9 cellular contexts compared by ENCODE assay signal in genomic region chr2:178280261-178280852, GRCh38.
DNase-seq lines count a peak whose midpoint lies in the region; ATAC-seq and TF ChIP-seq lines count a peak whose summit lies in the region.
"Had no signal": no experiment of that assay in that cellular context is flagged by ENCODE, and none has a peak within 500 bp of the region (broad histone marks: within the 10 kb centered on the region; RNA-seq: fewer than 3 reads in every experiment).

No MANE protein-coding gene starts in this region.

- peak; percentile 45 for DNase-seq in D341Med (ENCODE audit: low spot score)
- peak; percentile 19 to 66 for DNase-seq in PC-9
- no peak for DNase-seq in chondrocyte (ENCODE audit: low spot score)
- peak; percentile 68 to 70 for DNase-seq in lung microvascular endothelial cell (ENCODE audit: low read depth in 2 of 2)
- no peak for DNase-seq in cerebellum (ENCODE audit: low spot score)
- DNase-seq in HuH-7.5 (ENCODE audit: low spot score): no peak

- H3K27ac ChIP-seq in PC-9: no peak overlapping the region

- H3K4me3 ChIP-seq in PC-9: no peak overlapping the region

- peaks cover 34% of the 10 kb centered on the region for H3K4me1 Mint-ChIP-seq in chondrocyte (ENCODE audit: low read depth)
- H3K4me1 Mint-ChIP-seq: activated naive CD4-positive, alpha-beta T cell treated with anti-CD3 and anti-CD28 coated beads, Interleukin-2, amount 50 U/mL, for 24 hours had no signal

- no peak overlapping the region for H2AFZ ChIP-seq in PC-9

- no peak overlapping the region for H3K4me3 Mint-ChIP-seq in chondrocyte (ENCODE audit: unreplicated experiment)
- H3K4me3 Mint-ChIP-seq: activated naive CD4-positive, alpha-beta T cell treated with anti-CD3 and anti-CD28 coated beads, Interleukin-2, amount 50 U/mL, for 24 hours had no signal

- CTCF ChIA-PET in PC-9 (lab: Charles Lee): no interaction called here

- no peaks in the 10 kb centered on the region for H3K27me3 ChIP-seq in PC-9 (ENCODE audit: insufficient read depth, low read depth)

- H3K36me3 ChIP-seq in PC-9 (ENCODE audit: low read depth): no peaks in the 10 kb centered on the region

- peak; percentile 95 for TF ChIP-seq CTCF in PC-9 (conservative IDR thresholded peaks at IDR 0.05)
- peak; percentile 81 for TF ChIP-seq CTCF in chondrocyte (IDR thresholded peaks at IDR 0.05)

- no peaks in the 10 kb centered on the region for H3K27me3 Mint-ChIP-seq in chondrocyte (ENCODE audit: low read depth)

- H3K9me3 Mint-ChIP-seq in chondrocyte (ENCODE audit: low read depth): no peaks in the 10 kb centered on the region
- H3K9me3 Mint-ChIP-seq: activated naive CD4-positive, alpha-beta T cell treated with anti-CD3 and anti-CD28 coated beads, Interleukin-2, amount 50 U/mL, for 24 hours had no signal

- H4K20me1 ChIP-seq in PC-9 (ENCODE audit: insufficient read depth): no peaks in the 10 kb centered on the region

- no peak overlapping the region for H3K27ac Mint-ChIP-seq in chondrocyte (ENCODE audit: unreplicated experiment)
- H3K27ac Mint-ChIP-seq: activated naive CD4-positive, alpha-beta T cell treated with anti-CD3 and anti-CD28 coated beads, Interleukin-2, amount 50 U/mL, for 24 hours had no signal

- H3K36me3 Mint-ChIP-seq in chondrocyte (ENCODE audit: low read depth): no peaks in the 10 kb centered on the region
- H3K36me3 Mint-ChIP-seq: activated naive CD4-positive, alpha-beta T cell treated with anti-CD3 and anti-CD28 coated beads, Interleukin-2, amount 50 U/mL, for 24 hours had no signal

- H3K9me2 ChIP-seq in PC-9 (ENCODE audit: insufficient read depth): no peaks in the 10 kb centered on the region

- 0 out of 2 replicates have a peak, but pooled peaks cover 7% of the 10 kb centered on the region for H3K4me1 ChIP-seq in PC-9 (replicated peaks; ENCODE audit: insufficient read depth)

- BruUV-seq in PC-9 (replicated peaks; lab: Mats Ljungman, UMichigan): no TSS peak

- H3K79me2 ChIP-seq in PC-9 (ENCODE audit: low read depth): no peaks in the 10 kb centered on the region

- no peaks in the 10 kb centered on the region for H3F3A ChIP-seq in PC-9 (ENCODE audit: insufficient read depth, low read depth)

- H3K9me3 ChIP-seq in PC-9 (ENCODE audit: insufficient read depth, low read depth): no peaks in the 10 kb centered on the region

- POLR2A ChIA-PET in PC-9 (lab: Charles Lee; ENCODE audit: unreplicated experiment): interaction anchor here (0.5 kb wide), 1 partner anchor 723 kb away, joined by 6 read pairs; no protein-coding TSS in a partner anchor

- peak; percentile 94 for ATAC-seq in GM18868 (IDR thresholded peaks at IDR 0.05; ENCODE audit: unreplicated experiment)
- ATAC-seq in HG03280 (IDR thresholded peaks at IDR 0.05; ENCODE audit: unreplicated experiment): peak; percentile 93

- intact Hi-C loops in PC-9 (cut with micrococcal nuclease; ENCODE audit: unreplicated experiment): loop anchor here (5.0 kb wide), 1 partner anchor 168 kb away; the partner anchor contains the start of gene RBM45

- H3K4me2 ChIP-seq in PC-9: no peak overlapping the region

Comparison
In these comparisons a context has a peak if more than half of its experiments do, and no peak if none do; other contexts are left out.
1. DNase-seq: peak in D341Med (single experiment), PC-9 (2 of 2) and lung microvascular endothelial cell (2 of 2); none in chondrocyte (single experiment), cerebellum (single experiment) and HuH-7.5 (single experiment).